ENCODE assay signal across 14 cellular contexts in genomic region chr12:68915055-68915454, GRCh38. TPM values are rescaled to one million over a fixed set of nuclear protein-coding genes. Genes with fewer than 3 reads are reported as not detected.
A peak's percentile ranks its signal among the peaks of the same experiment; 100 is the strongest.
DNase-seq lines count a peak whose midpoint lies in the region; ATAC-seq and TF ChIP-seq lines count a peak whose summit lies in the region.
"Had no signal": no experiment of that assay in that cellular context is flagged by ENCODE, and none has a peak within 500 bp of the region (broad histone marks: within the 10 kb centered on the region; RNA-seq: fewer than 3 reads in every experiment).

No MANE protein-coding gene starts in this region.

- peak overlapping the region; percentile 60 for H3K27ac Mint-ChIP-seq in activated T-cell treated with anti-CD3 and anti-CD28 coated beads, Interleukin-2, amount 50 U/mL, for 24 hours

- H3K36me3 ChIP-seq in suprapubic skin (no peaks in the 10 kb centered on the region), gastroesophageal sphincter (no peaks in the 10 kb centered on the region), BE2C (no peaks in the 10 kb centered on the region)
- H3K36me3 ChIP-seq: HAP-1 had no signal

- TF ChIP-seq CTCF in foreskin keratinocyte (conservative IDR thresholded peaks at IDR 0.05) (no peak), suprapubic skin (IDR thresholded peaks at IDR 0.05) (no peak), gastroesophageal sphincter (IDR thresholded peaks at IDR 0.05) (no peak), BE2C (IDR thresholded peaks at IDR 0.05; ENCODE audit: low read depth, low read length) (no peak)

- WGBS in suprapubic skin: 46% methylated on average over 3 of the region's 3 CpGs
- 42 to 79% methylated on average over 2 to 3 of the region's 3 CpGs for WGBS in gastroesophageal sphincter (ENCODE audit: low coverage in 1 of 2), 2 donors

- H3K36me3 Mint-ChIP-seq in activated T-cell treated with anti-CD3 and anti-CD28 coated beads, Interleukin-2, amount 50 U/mL, for 24 hours (ENCODE audit: low read depth): no peaks in the 10 kb centered on the region

- H3K4me3 ChIP-seq in suprapubic skin (no peak overlapping the region), gastroesophageal sphincter (no peak overlapping the region), BE2C (ENCODE audit: low read depth, low read length) (no peak overlapping the region)
- H3K4me3 ChIP-seq: HAP-1 had no signal

- H3K27me3 ChIP-seq in foreskin keratinocyte (no peaks in the 10 kb centered on the region), suprapubic skin (no peaks in the 10 kb centered on the region), gastroesophageal sphincter (no peaks in the 10 kb centered on the region), BE2C (peaks cover 3% of the 10 kb centered on the region; the same call in 1 of the 2 replicates)

- no peak for TF ChIP-seq POLR2A in suprapubic skin (IDR thresholded peaks at IDR 0.05)
- TF ChIP-seq POLR2A in gastroesophageal sphincter (IDR thresholded peaks at IDR 0.05): no peak

- H3K4me1 Mint-ChIP-seq in activated T-cell treated with anti-CD3 and anti-CD28 coated beads, Interleukin-2, amount 50 U/mL, for 24 hours (ENCODE audit: low read depth): peaks cover 15% of the 10 kb centered on the region

- H3K4me1 ChIP-seq in foreskin keratinocyte (peaks cover 13% of the 10 kb centered on the region), suprapubic skin (peaks cover 6% of the 10 kb centered on the region), gastroesophageal sphincter (no peaks in the 10 kb centered on the region), BE2C (no peaks in the 10 kb centered on the region)
- H3K4me1 ChIP-seq: HAP-1 had no signal

- H3K9me3 Mint-ChIP-seq in activated T-cell treated with anti-CD3 and anti-CD28 coated beads, Interleukin-2, amount 50 U/mL, for 24 hours: no peaks in the 10 kb centered on the region

- ATAC-seq in foreskin keratinocyte (peak; percentile 84), gastroesophageal sphincter (no peak)

- H3K9me3 ChIP-seq in suprapubic skin (no peaks in the 10 kb centered on the region), gastroesophageal sphincter (no peaks in the 10 kb centered on the region), BE2C (no peaks in the 10 kb centered on the region)
- H3K9me3 ChIP-seq: HAP-1 had no signal

- no peak overlapping the region for H3K4me3 Mint-ChIP-seq in activated T-cell treated with anti-CD3 and anti-CD28 coated beads, Interleukin-2, amount 50 U/mL, for 24 hours

- no peaks in the 10 kb centered on the region for H3K27me3 Mint-ChIP-seq in activated T-cell treated with anti-CD3 and anti-CD28 coated beads, Interleukin-2, amount 50 U/mL, for 24 hours

- no peak for DNase-seq in activated T-cell treated with anti-CD3 and anti-CD28 coated beads, Interleukin-2, amount 50 U/mL, for 24 hours
- DNase-seq in activated T-cell treated with anti-CD3 and anti-CD28 coated beads for 4 hours: no peak
- peak; percentile 88 for DNase-seq in T1000 (lab: John Stamatoyannopoulos, UW)
- peak; percentile 78 to 92 for DNase-seq in foreskin keratinocyte
- DNase-seq in suprapubic skin (ENCODE audit: low spot score in 2 of 2): no peak
- DNase-seq in BE2C: no peak
- no peak for DNase-seq in stimulated activated CD8-positive, alpha-beta memory T cell treated with anti-CD3 and anti-CD28 coated beads, Interleukin-4, amount 100 ng/mL, for 48 hours
- DNase-seq: activated T-cell treated with anti-CD3 and anti-CD28 coated beads, Interleukin-2, amount 50 U/mL, for 48 hours; mesendoderm had no signal

- no peak overlapping the region for H3K27ac ChIP-seq in foreskin keratinocyte
- peak overlapping the region; percentile 36 for H3K27ac ChIP-seq in suprapubic skin
- peak overlapping the region in 1 of 4 donors; percentile 19 for H3K27ac ChIP-seq in gastroesophageal sphincter
- H3K27ac ChIP-seq: RWPE1, VCaP had no signal

- TF ChIP-seq EP300 in suprapubic skin (IDR thresholded peaks at IDR 0.05) (no peak), gastroesophageal sphincter (IDR thresholded peaks at IDR 0.05) (no peak)

RNA-seq across cellular contexts. Expression of gene CPM, which starts 17.9 kb away (rescaled TPM):
- total RNA-seq in foreskin keratinocyte (2.4 and 2.8 TPM in 2 replicates), suprapubic skin (100 to 1,000 TPM in 1 of 4 donors, 10 to 100 TPM in 3; 59.0 to 120 (median 79.7) TPM), gastroesophageal sphincter (10 to 100 TPM; 24.9 to 57.3 (median 50.5) TPM)
- 0.73 and 0.86 TPM in 2 replicates for polyA plus RNA-seq in foreskin keratinocyte
- polyA plus RNA-seq in BE2C (2012; ENCODE audit: insufficient read depth, insufficient read length, low read depth): 0.15 TPM
- total RNA-seq: G401 had no signal

Comparison
In these comparisons a context has a peak if more than half of its experiments do, and no peak if none do; other contexts are left out.
1. DNase-seq: peak in T1000 (single experiment) and foreskin keratinocyte (2 of 2); none in activated T-cell treated with anti-CD3 and anti-CD28 coated beads, Interleukin-2, amount 50 U/mL, for 24 hours (single experiment), activated T-cell treated with anti-CD3 and anti-CD28 coated beads for 4 hours (single experiment), suprapubic skin (0 of 2), BE2C (single experiment) and stimulated activated CD8-positive, alpha-beta memory T cell treated with anti-CD3 and anti-CD28 coated beads, Interleukin-4, amount 100 ng/mL, for 48 hours (single experiment).